In the genomic region with DNA sequence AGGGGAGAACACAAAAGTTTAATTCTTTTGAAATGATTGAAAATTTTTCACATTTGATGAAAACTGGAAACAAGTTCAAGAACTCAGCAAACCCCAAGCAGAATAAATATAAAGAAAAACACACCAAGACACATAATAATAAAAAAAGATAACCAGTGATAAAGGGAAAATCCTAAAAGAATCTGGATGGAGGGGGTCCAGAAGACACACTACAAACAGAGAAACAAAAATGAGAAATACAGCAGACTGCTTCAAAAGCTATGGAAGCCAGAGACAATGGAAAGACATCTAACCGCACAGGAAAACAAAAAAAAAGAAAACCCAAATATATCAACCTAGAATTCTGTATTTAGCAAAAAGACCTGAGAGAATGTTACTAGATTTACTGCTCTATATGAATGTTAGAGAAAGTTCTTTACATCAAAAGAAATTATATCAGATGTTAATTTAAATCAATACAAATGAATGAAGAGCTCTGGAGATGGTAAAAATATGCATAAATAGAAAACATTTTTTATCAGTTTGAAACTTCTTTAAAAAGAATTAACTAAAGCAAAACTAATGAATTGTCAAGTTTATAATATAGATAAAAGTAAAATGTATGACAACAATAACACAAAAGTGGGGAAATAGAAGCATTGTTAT, we compare ENCODE assay signal across 1 cellular context.
TF ChIP-seq lines count a peak whose summit lies in the region.

No MANE protein-coding gene starts in this region.

TF ChIP-seq in GM23338, 12 proteins besides CTCF, POLR2A, EP300 and RAD21:
- TF ChIP-seq, protein P1, sequence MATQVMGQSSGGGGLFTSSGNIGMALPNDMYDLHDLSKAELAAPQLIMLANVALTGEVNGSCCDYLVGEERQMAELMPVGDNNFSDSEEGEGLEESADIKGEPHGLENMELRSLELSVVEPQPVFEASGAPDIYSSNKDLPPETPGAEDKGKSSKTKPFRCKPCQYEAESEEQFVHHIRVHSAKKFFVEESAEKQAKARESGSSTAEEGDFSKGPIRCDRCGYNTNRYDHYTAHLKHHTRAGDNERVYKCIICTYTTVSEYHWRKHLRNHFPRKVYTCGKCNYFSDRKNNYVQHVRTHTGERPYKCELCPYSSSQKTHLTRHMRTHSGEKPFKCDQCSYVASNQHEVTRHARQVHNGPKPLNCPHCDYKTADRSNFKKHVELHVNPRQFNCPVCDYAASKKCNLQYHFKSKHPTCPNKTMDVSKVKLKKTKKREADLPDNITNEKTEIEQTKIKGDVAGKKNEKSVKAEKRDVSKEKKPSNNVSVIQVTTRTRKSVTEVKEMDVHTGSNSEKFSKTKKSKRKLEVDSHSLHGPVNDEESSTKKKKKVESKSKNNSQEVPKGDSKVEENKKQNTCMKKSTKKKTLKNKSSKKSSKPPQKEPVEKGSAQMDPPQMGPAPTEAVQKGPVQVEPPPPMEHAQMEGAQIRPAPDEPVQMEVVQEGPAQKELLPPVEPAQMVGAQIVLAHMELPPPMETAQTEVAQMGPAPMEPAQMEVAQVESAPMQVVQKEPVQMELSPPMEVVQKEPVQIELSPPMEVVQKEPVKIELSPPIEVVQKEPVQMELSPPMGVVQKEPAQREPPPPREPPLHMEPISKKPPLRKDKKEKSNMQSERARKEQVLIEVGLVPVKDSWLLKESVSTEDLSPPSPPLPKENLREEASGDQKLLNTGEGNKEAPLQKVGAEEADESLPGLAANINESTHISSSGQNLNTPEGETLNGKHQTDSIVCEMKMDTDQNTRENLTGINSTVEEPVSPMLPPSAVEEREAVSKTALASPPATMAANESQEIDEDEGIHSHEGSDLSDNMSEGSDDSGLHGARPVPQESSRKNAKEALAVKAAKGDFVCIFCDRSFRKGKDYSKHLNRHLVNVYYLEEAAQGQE (IDR thresholded peaks at IDR 0.05; ENCODE audit: unreplicated experiment) = no peak
- TF ChIP-seq, protein P2, sequence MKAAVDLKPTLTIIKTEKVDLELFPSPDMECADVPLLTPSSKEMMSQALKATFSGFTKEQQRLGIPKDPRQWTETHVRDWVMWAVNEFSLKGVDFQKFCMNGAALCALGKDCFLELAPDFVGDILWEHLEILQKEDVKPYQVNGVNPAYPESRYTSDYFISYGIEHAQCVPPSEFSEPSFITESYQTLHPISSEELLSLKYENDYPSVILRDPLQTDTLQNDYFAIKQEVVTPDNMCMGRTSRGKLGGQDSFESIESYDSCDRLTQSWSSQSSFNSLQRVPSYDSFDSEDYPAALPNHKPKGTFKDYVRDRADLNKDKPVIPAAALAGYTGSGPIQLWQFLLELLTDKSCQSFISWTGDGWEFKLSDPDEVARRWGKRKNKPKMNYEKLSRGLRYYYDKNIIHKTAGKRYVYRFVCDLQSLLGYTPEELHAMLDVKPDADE (IDR thresholded peaks at IDR 0.05) = no peak
- TF ChIP-seq NANOG (IDR thresholded peaks at IDR 0.05; ENCODE audit: borderline replicate concordance) (no peak), ZNF331 (CRISPR knock-in tag; IDR thresholded peaks at IDR 0.05; ENCODE audit: low read depth) (no peak), ZNF114 (CRISPR knock-in tag; IDR thresholded peaks at IDR 0.05) (no peak), JUNB (IDR thresholded peaks at IDR 0.05; ENCODE audit: unreplicated experiment) (no peak), STAT1 (IDR thresholded peaks at IDR 0.05; ENCODE audit: unreplicated experiment) (no peak), CREB1 (CRISPR knock-in tag; IDR thresholded peaks at IDR 0.05; ENCODE audit: low read depth) (no peak), POLR2AphosphoS5 (IDR thresholded peaks at IDR 0.05; ENCODE audit: low read depth) (no peak), EZH2 (IDR thresholded peaks at IDR 0.05; ENCODE audit: low read depth, unreplicated experiment) (no peak), EZH2phosphoT487 (IDR thresholded peaks at IDR 0.05; ENCODE audit: unreplicated experiment) (no peak)
- TF ChIP-seq, protein P3, sequence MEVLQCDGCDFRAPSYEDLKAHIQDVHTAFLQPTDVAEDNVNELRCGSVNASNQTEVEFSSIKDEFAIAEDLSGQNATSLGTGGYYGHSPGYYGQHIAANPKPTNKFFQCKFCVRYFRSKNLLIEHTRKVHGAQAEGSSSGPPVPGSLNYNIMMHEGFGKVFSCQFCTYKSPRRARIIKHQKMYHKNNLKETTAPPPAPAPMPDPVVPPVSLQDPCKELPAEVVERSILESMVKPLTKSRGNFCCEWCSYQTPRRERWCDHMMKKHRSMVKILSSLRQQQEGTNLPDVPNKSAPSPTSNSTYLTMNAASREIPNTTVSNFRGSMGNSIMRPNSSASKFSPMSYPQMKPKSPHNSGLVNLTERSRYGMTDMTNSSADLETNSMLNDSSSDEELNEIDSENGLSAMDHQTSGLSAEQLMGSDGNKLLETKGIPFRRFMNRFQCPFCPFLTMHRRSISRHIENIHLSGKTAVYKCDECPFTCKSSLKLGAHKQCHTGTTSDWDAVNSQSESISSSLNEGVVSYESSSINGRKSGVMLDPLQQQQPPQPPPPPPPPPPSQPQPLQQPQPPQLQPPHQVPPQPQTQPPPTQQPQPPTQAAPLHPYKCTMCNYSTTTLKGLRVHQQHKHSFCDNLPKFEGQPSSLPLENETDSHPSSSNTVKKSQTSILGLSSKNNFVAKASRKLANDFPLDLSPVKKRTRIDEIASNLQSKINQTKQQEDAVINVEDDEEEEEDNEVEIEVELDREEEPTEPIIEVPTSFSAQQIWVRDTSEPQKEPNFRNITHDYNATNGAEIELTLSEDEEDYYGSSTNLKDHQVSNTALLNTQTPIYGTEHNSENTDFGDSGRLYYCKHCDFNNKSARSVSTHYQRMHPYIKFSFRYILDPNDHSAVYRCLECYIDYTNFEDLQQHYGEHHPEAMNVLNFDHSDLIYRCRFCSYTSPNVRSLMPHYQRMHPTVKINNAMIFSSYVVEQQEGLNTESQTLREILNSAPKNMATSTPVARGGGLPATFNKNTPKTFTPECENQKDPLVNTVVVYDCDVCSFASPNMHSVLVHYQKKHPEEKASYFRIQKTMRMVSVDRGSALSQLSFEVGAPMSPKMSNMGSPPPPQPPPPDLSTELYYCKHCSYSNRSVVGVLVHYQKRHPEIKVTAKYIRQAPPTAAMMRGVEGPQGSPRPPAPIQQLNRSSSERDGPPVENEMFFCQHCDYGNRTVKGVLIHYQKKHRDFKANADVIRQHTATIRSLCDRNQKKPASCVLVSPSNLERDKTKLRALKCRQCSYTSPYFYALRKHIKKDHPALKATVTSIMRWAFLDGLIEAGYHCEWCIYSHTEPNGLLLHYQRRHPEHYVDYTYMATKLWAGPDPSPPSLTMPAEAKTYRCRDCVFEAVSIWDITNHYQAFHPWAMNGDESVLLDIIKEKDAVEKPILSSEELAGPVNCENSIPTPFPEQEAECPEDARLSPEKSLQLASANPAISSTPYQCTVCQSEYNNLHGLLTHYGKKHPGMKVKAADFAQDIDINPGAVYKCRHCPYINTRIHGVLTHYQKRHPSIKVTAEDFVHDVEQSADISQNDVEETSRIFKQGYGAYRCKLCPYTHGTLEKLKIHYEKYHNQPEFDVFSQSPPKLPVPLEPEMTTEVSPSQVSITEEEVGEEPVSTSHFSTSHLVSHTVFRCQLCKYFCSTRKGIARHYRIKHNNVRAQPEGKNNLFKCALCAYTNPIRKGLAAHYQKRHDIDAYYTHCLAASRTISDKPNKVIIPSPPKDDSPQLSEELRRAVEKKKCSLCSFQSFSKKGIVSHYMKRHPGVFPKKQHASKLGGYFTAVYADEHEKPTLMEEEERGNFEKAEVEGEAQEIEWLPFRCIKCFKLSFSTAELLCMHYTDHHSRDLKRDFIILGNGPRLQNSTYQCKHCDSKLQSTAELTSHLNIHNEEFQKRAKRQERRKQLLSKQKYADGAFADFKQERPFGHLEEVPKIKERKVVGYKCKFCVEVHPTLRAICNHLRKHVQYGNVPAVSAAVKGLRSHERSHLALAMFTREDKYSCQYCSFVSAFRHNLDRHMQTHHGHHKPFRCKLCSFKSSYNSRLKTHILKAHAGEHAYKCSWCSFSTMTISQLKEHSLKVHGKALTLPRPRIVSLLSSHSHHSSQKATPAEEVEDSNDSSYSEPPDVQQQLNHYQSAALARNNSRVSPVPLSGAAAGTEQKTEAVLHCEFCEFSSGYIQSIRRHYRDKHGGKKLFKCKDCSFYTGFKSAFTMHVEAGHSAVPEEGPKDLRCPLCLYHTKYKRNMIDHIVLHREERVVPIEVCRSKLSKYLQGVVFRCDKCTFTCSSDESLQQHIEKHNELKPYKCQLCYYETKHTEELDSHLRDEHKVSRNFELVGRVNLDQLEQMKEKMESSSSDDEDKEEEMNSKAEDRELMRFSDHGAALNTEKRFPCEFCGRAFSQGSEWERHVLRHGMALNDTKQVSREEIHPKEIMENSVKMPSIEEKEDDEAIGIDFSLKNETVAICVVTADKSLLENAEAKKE (CRISPR knock-in tag; IDR thresholded peaks at IDR 0.05) = no peak
TF ChIP-seq in GM23338: peak in this region for 0.
